ENCODE assay signal across 15 cellular contexts in the genomic region with DNA sequence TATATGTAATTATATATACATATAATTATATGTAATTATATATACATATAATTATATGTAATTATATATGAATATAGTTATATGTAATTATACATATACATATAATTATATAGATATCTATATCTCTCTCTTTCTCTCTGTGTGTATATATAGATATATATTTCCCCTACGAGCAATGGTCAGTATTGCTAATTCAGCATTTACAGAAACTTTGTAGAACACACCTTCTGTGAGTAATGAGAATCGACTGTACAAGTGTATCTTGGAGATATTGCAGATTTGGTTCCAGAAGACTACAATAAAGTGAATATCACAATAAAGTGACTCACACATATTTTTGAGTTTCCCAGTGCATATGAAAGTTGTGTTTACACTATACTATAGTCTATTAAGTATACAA. TPM values are rescaled to one million over a fixed set of nuclear protein-coding genes. Genes with fewer than 3 reads are reported as not detected.
"Had no signal": no experiment of that assay in that cellular context is flagged by ENCODE, and none has a peak within 500 bp of the region (broad histone marks: within the 10 kb centered on the region; RNA-seq: fewer than 3 reads in every experiment).

No MANE protein-coding gene starts in this region.

- H3K4me2 ChIP-seq: PC-9, SK-N-SH had no signal

- H3K4me3 ChIP-seq: PC-9, SJSA1 had no signal

- H3K4me1 ChIP-seq: SJSA1 had no signal

- H2AFZ ChIP-seq: PC-9 had no signal

- DNase-seq: MV-4-11, NCI-H1092, NCI-H1105, NCI-H2171, NCI-H446 treated with DMSO at 0.1 percent for 48 hours, NCI-H510A had no signal

- H3K27me3 ChIP-seq: SJSA1 had no signal

- H3K27ac ChIP-seq: PC-9, RWPE1, SJSA1 had no signal

- H3K9ac ChIP-seq: SK-N-SH had no signal

- H3K36me3 ChIP-seq: SJSA1 had no signal

- ATAC-seq: Panc1, Right ventricle myocardium inferior had no signal

- H3K9me3 ChIP-seq: SJSA1, SK-N-SH had no signal

RNA-seq across cellular contexts. Expression of a gene that starts 33.7 kb away (rescaled TPM):
- total RNA-seq: MCF 10A, OCI-LY7, PC-9, Right ventricle myocardium inferior, RPMI7951 had no signal
